ENCODE assay signal across 1 cellular context in the genomic region with DNA sequence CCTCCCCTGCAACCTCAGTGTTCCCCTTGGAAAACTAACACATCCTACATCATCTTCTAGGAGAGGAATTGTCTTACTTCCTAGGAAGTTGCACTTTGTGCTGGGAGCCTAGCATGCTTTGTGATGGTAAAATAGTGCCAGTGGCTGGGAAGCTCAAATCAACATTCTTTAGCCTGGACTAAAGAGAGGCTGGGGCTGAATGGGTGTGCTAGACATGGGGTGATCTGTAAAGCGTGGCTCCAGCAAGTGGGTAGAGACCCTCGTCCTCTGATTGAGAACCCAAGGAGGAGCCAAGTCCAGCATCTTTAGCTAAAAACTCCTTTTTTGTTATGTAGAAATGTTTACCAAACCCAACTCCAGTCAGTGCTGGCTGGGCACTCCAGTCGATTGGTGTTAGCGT.
TF ChIP-seq lines count a peak whose summit lies in the region.

No MANE protein-coding gene starts in this region.

TF ChIP-seq in H1, 55 proteins besides CTCF, POLR2A, EP300 and RAD21:
- TF ChIP-seq TEAD4 (IDR thresholded peaks at IDR 0.05; ENCODE audit: low read depth, low read length) (peak; percentile 52), RNF2 (IDR thresholded peaks at IDR 0.05; ENCODE audit: borderline replicate concordance, low read depth, low read length, missing control alignments, poor library complexity, severe bottlenecking) (peak; percentile 44), KDM5A (IDR thresholded peaks at IDR 0.05; ENCODE audit: low read length) (no peak), EGR1 (IDR thresholded peaks at IDR 0.05; ENCODE audit: borderline replicate concordance, low read depth, low read length) (peak; percentile 51; the same call in 1 of the 2 replicates), JUN (IDR thresholded peaks at IDR 0.05; ENCODE audit: low read depth, low read length) (no peak), BACH1 (IDR thresholded peaks at IDR 0.05; ENCODE audit: low read length) (no peak), SIX5 (IDR thresholded peaks at IDR 0.05; ENCODE audit: low read depth, low read length) (no peak), SP2 (IDR thresholded peaks at IDR 0.05; ENCODE audit: low read length) (no peak), SUZ12 (IDR thresholded peaks at IDR 0.05; ENCODE audit: low read length) (no peak), SP1 (IDR thresholded peaks at IDR 0.05; ENCODE audit: low read depth, low read length) (peak; percentile 67; the same call in 1 of the 2 replicates), EZH2 (IDR thresholded peaks at IDR 0.05; ENCODE audit: low read depth, low read length, severe bottlenecking) (no peak), POLR2AphosphoS5 (IDR thresholded peaks at IDR 0.05; ENCODE audit: low read depth, low read length) (peak; percentile 77), POU5F1 (IDR thresholded peaks at IDR 0.05; ENCODE audit: low read depth, low read length) (0 out of 2 replicates have a peak, but pooled peaks have one; percentile 39), NANOG (IDR thresholded peaks at IDR 0.05; ENCODE audit: insufficient read depth, low read depth, low read length, poor library complexity, severe bottlenecking) (peak; percentile 80), RFX5 (IDR thresholded peaks at IDR 0.05; ENCODE audit: borderline replicate concordance, low read depth, low read length) (no peak), TCF12 (IDR thresholded peaks at IDR 0.05; ENCODE audit: low read depth, low read length) (peak; percentile 77; the same call in 1 of the 2 replicates), SIN3A (conservative IDR thresholded peaks at IDR 0.05 in 1 of 2, IDR thresholded peaks at IDR 0.05 in 1 of 2; ENCODE audit: low read depth in 1 of 2, low read length in 2 of 2) (no peak), ASH2L (IDR thresholded peaks at IDR 0.05; ENCODE audit: low read length) (no peak)
- TF ChIP-seq, protein P1, sequence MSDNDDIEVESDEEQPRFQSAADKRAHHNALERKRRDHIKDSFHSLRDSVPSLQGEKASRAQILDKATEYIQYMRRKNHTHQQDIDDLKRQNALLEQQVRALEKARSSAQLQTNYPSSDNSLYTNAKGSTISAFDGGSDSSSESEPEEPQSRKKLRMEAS (IDR thresholded peaks at IDR 0.05): no peak
